ENCODE assay signal across 13 cellular contexts in genomic region chr9:26725573-26725972, GRCh38.
"Had no signal": no experiment of that assay in that cellular context is flagged by ENCODE, and none has a peak within 500 bp of the region (broad histone marks: within the 10 kb centered on the region; RNA-seq: fewer than 3 reads in every experiment).

No MANE protein-coding gene starts in this region.

- H3K4me1 ChIP-seq: left ventricle myocardium inferior, testis had no signal

- H3K4me1 Mint-ChIP-seq: activated B cell treated with CpG ODN at 0.5 μM for 24 hours; activated CD4-positive, alpha-beta T cell treated with anti-CD3 and anti-CD28 coated beads, Interleukin-2, amount 10 ng/mL, durations not matched to agents 24 days and 14 days had no signal

- H3K4me3 Mint-ChIP-seq: activated B cell treated with CpG ODN at 0.5 μM for 24 hours; activated CD4-positive, alpha-beta T cell treated with anti-CD3 and anti-CD28 coated beads, Interleukin-2, amount 10 ng/mL, durations not matched to agents 24 days and 14 days; dendritic cell treated with granulocyte-macrophage colony-stimulating factor and Interleukin-4, amounts not matched to agents 40 ng/mL and 50 ng/mL, for 4 days; T-cell had no signal

- H3K27ac Mint-ChIP-seq: activated B cell treated with CpG ODN at 0.5 μM for 24 hours; activated CD4-positive, alpha-beta T cell treated with anti-CD3 and anti-CD28 coated beads, Interleukin-2, amount 10 ng/mL, durations not matched to agents 24 days and 14 days; dendritic cell treated with granulocyte-macrophage colony-stimulating factor and Interleukin-4, amounts not matched to agents 40 ng/mL and 50 ng/mL, for 4 days; T-cell had no signal

- H3K36me3 Mint-ChIP-seq: T-cell had no signal

- H3K9me3 Mint-ChIP-seq: activated B cell treated with CpG ODN at 0.5 μM for 24 hours; activated CD4-positive, alpha-beta T cell treated with anti-CD3 and anti-CD28 coated beads, Interleukin-2, amount 10 ng/mL, durations not matched to agents 24 days and 14 days; dendritic cell treated with granulocyte-macrophage colony-stimulating factor and Interleukin-4, amounts not matched to agents 40 ng/mL and 50 ng/mL, for 4 days; T-cell had no signal

- H3K36me3 ChIP-seq: left ventricle myocardium inferior had no signal

- H3K27me3 ChIP-seq: testis had no signal

- H3K9me3 ChIP-seq: testis had no signal

- DNase-seq: activated B cell treated with CpG ODN at 0.5 μM for 24 hours; activated CD4-positive, alpha-beta T cell treated with anti-CD3 and anti-CD28 coated beads, Interleukin-2, amount 10 ng/mL, durations not matched to agents 24 days and 14 days; activated CD8-positive, alpha-beta memory T cell treated with anti-CD3 and anti-CD28 coated beads for 24 hours; activated naive CD4-positive, alpha-beta T cell treated with Interleukin-2 at 50 U/mL for 16 hours; islet precursor cell; left ventricle myocardium inferior; mesendoderm; stimulated activated CD4-positive, alpha-beta T cell treated with anti-CD3 and anti-CD28 coated beads, Interleukin-4, amount 100 ng/mL, for 1 hour; stimulated activated CD8-positive, alpha-beta memory T cell treated with anti-CD3 and anti-CD28 coated beads, Interleukin-4, amount 100 ng/mL, for 48 hours; stimulated activated naive CD8-positive, alpha-beta T cell treated with anti-CD3 and anti-CD28 coated beads, Interleukin-15, Interleukin-2, amounts not matched to agents 100 U/mL and 50 U/mL, for 24 hours; T-cell; testis had no signal

- H3K4me3 ChIP-seq: left ventricle myocardium inferior, testis had no signal

- ATAC-seq: stimulated activated naive CD8-positive, alpha-beta T cell treated with anti-CD3 and anti-CD28 coated beads, Interleukin-15, Interleukin-2, amounts not matched to agents 100 U/mL and 50 U/mL, for 24 hours; T-cell had no signal

- H3K27ac ChIP-seq: left ventricle myocardium inferior, testis had no signal

- H3K27me3 Mint-ChIP-seq: activated B cell treated with CpG ODN at 0.5 μM for 24 hours; activated CD4-positive, alpha-beta T cell treated with anti-CD3 and anti-CD28 coated beads, Interleukin-2, amount 10 ng/mL, durations not matched to agents 24 days and 14 days had no signal
